In genomic region chr13:23715762-23716235, GRCh38 we compare ENCODE assay signal across 11 cellular contexts.
DNase-seq lines count a peak whose midpoint lies in the region; ATAC-seq and TF ChIP-seq lines count a peak whose summit lies in the region.
"Had no signal": no experiment of that assay in that cellular context is flagged by ENCODE, and none has a peak within 500 bp of the region (broad histone marks: within the 10 kb centered on the region; RNA-seq: fewer than 3 reads in every experiment).

No MANE protein-coding gene starts in this region.

- no peak overlapping the region for H3K9ac ChIP-seq in IMR-90 (ENCODE audit: low read depth, low read length)

- peak overlapping the region; percentile 16; the same call in 1 of the 2 replicates for H2BK20ac ChIP-seq in IMR-90 (ENCODE audit: low read depth, low read length)

- POLR2A ChIA-PET in IMR-90 (lab: Charles Lee; ENCODE audit: unreplicated experiment): no interaction called here

- H2AFZ ChIP-seq in IMR-90 (replicated peaks; ENCODE audit: low read length, poor library complexity): no peak overlapping the region

- H3K36me3 ChIP-seq in IMR-90 (ENCODE audit: control insufficient read depth, insufficient read depth, low read length) (no peaks in the 10 kb centered on the region), Peyer's patch (no peaks in the 10 kb centered on the region)

- H3K23ac ChIP-seq in IMR-90 (ENCODE audit: low read depth, low read length): no peak overlapping the region

- no peak overlapping the region for H3K27ac ChIP-seq in IMR-90 (ENCODE audit: insufficient read depth, low read length)
- no peak overlapping the region for H3K27ac ChIP-seq in Peyer's patch
- H3K27ac ChIP-seq: HL-60, SK-N-MC had no signal

- peak overlapping the region in 1 of 2 experiments; percentile 39; a peak in 1 of 4 replicates for H4K8ac ChIP-seq in IMR-90 (ENCODE audit: low read depth in 2 of 2, low read length in 2 of 2)

- H3K18ac ChIP-seq in IMR-90 (ENCODE audit: low read depth, low read length): peak overlapping the region; percentile 33; the same call in 1 of the 2 replicates

- TF ChIP-seq POLR2A in IMR-90 (IDR thresholded peaks at IDR 0.05; ENCODE audit: low read depth, low read length): no peak
- TF ChIP-seq POLR2A in Peyer's patch (IDR thresholded peaks at IDR 0.05): no peak

- no peak overlapping the region for H3K56ac ChIP-seq in IMR-90 (ENCODE audit: extremely low read depth, insufficient read depth, low read length)

- DNase-seq in ELF-1 (ENCODE audit: low read depth, low spot score) (peak; percentile 58), IMR-90 (no peak), dermis blood vessel endothelial cell (peak; percentile 47), mucosa of gallbladder (ENCODE audit: low spot score) (peak; percentile 23), amygdala (lab: John Stamatoyannopoulos, UW) (no peak), Peyer's patch (no peak), GOT3 (lab: John Stamatoyannopoulos, UW) (no peak), T-helper 1 cell (no peak)
- DNase-seq: activated naive CD4-positive, alpha-beta T cell treated with anti-CD3 and anti-CD28 coated beads, Interleukin-2, amount 50 U/mL, for 16 hours had no signal

- dilution Hi-C loops in IMR-90 (cut with HindIII; ENCODE audit: low sequenced_read_pairs, unreplicated experiment): no loop called here

- peak overlapping the region; percentile 53; the same call in 1 of the 2 replicates for H3K4ac ChIP-seq in IMR-90 (ENCODE audit: low read depth, low read length)

- TF ChIP-seq CTCF in IMR-90 (conservative IDR thresholded peaks at IDR 0.05; ENCODE audit: low read depth, low read length) (peak; percentile 25; the same call in 1 of the 2 replicates), Peyer's patch (IDR thresholded peaks at IDR 0.05) (peak in 2 of 6 experiments; percentile 8 to 18)

- no peaks in the 10 kb centered on the region for H4K20me1 ChIP-seq in IMR-90 (ENCODE audit: insufficient read depth, low read length)

- peak overlapping the region; percentile 77; the same call in 2 of the 3 replicates for H2BK15ac ChIP-seq in IMR-90 (ENCODE audit: low read depth, low read length)

- peak; percentile 48 for TF ChIP-seq RAD21 in IMR-90 (IDR thresholded peaks at IDR 0.05; ENCODE audit: low read length)

- H3K4me1 ChIP-seq in IMR-90 (ENCODE audit: control insufficient read depth, insufficient read depth, low read length): peaks cover 8% of the 10 kb centered on the region
- no peaks in the 10 kb centered on the region for H3K4me1 ChIP-seq in Peyer's patch

- 100% methylated on average over 2 of the region's 11 CpGs; no CpG with 5 or more reads in 1 of the 2 experiments for WGBS in IMR-90 (ENCODE audit: extremely low coverage in 2 of 2, insufficient read length in 1 of 2), 2 experiments

- intact Hi-C loops in IMR-90 (cut with micrococcal nuclease): no loop called here

- H3K9me3 ChIP-seq in IMR-90 (ENCODE audit: control insufficient read depth, insufficient read depth, low read length): peaks cover 3% of the 10 kb centered on the region; the same call in 1 of the 2 replicates
- no peaks in the 10 kb centered on the region for H3K9me3 ChIP-seq in Peyer's patch

- CTCF ChIA-PET in IMR-90 (lab: Yijun Ruan, JAX): no interaction called here

- BruUV-seq in IMR-90 (replicated peaks; lab: Mats Ljungman, UMichigan): no TSS peak

- no peak overlapping the region; the same call in 1 of the 2 replicates for H4K91ac ChIP-seq in IMR-90 (ENCODE audit: insufficient read depth, low read depth, low read length)

- no peaks in the 10 kb centered on the region for H3K79me1 ChIP-seq in IMR-90 (ENCODE audit: low read depth in 1 of 2, low read length in 2 of 2)

- H2AK5ac ChIP-seq in IMR-90 (ENCODE audit: low read depth, low read length): peak overlapping the region; percentile 46; the same call in 1 of the 2 replicates

- 0 out of 2 replicates have a peak overlapping the region, but pooled peaks have one; percentile 18 for H4K5ac ChIP-seq in IMR-90 (ENCODE audit: low read depth, low read length)

- 0 out of 2 replicates have a peak, but pooled peaks cover 3% of the 10 kb centered on the region for H3K9me1 ChIP-seq in IMR-90 (ENCODE audit: insufficient read depth, low read length)

- no peak overlapping the region for H3K4me2 ChIP-seq in IMR-90 (ENCODE audit: low read depth, low read length)

- in situ Hi-C loops in IMR-90 (cut with MboI; ENCODE audit: low sequenced_read_pairs): no loop called here

- 0 out of 2 replicates have a peak overlapping the region, but pooled peaks have one; percentile 6 for H2BK120ac ChIP-seq in IMR-90 (ENCODE audit: low read depth, low read length)

- peak overlapping the region; percentile 11 for H2BK5ac ChIP-seq in IMR-90 (ENCODE audit: low read depth, low read length, poor library complexity, severe bottlenecking)

- H3K4me3 ChIP-seq in IMR-90 (ENCODE audit: insufficient read depth, low read depth, low read length): no peak overlapping the region
- no peak overlapping the region for H3K4me3 ChIP-seq in Peyer's patch
- H3K4me3 ChIP-seq: SK-N-MC had no signal

- H3K27me3 ChIP-seq in IMR-90 (ENCODE audit: control insufficient read depth, insufficient read depth, low read length) (no peaks in the 10 kb centered on the region), Peyer's patch (no peaks in the 10 kb centered on the region)

- peak overlapping the region; percentile 77 for H2AK9ac ChIP-seq in IMR-90 (replicated peaks; ENCODE audit: low read depth, low read length, poor library complexity)

- no peak for ATAC-seq in IMR-90 (ENCODE audit: low read depth)

- H3K14ac ChIP-seq in IMR-90 (replicated peaks; ENCODE audit: low read depth, low read length): no peak overlapping the region

TF ChIP-seq in IMR-90, 13 proteins besides CTCF, POLR2A, EP300 and RAD21:
- 0 out of 2 replicates have a peak, but pooled peaks have one; percentile 18 for TF ChIP-seq SMC3 (IDR thresholded peaks at IDR 0.05; ENCODE audit: low read depth, low read length)
- no peak for TF ChIP-seq FOS (IDR thresholded peaks at IDR 0.05; ENCODE audit: low read depth, low read length)

Comparison
In these comparisons a context has a peak if more than half of its experiments do, and no peak if none do; other contexts are left out.
1. DNase-seq: peak in ELF-1 (single experiment), dermis blood vessel endothelial cell (single experiment) and mucosa of gallbladder (single experiment); none in IMR-90 (single experiment), amygdala (0 of 56), Peyer's patch (0 of 3), GOT3 (single experiment) and T-helper 1 cell (0 of 5).